22 cellular contexts compared by ENCODE assay signal in genomic region chr9:95311956-95312355, GRCh38.
"Had no signal": no experiment of that assay in that cellular context is flagged by ENCODE, and none has a peak within 500 bp of the region (broad histone marks: within the 10 kb centered on the region; RNA-seq: fewer than 3 reads in every experiment).

No MANE protein-coding gene starts in this region.

- H3K27me3 ChIP-seq: colonic mucosa, esophagus muscularis mucosa, gastrocnemius medialis, right lobe of liver had no signal

- H3K27me3 Mint-ChIP-seq: type B pancreatic cell had no signal

- H3K36me3 ChIP-seq: colonic mucosa, esophagus muscularis mucosa, gastrocnemius medialis, left ventricle myocardium inferior, right lobe of liver, thoracic aorta had no signal

- H3K36me3 Mint-ChIP-seq: stimulated activated naive B cell treated with anti-CD40 and anti-IgM and Interleukin-4, amounts not matched to agents 10 μg/mL and 1 μg/mL and 100 μg/mL, for 72 hours; type B pancreatic cell had no signal

- H3K4me3 ChIP-seq: colonic mucosa, thoracic aorta had no signal

- ATAC-seq: activated T-cell treated with anti-CD3 and anti-CD28 coated beads, Interleukin-2, amount 50 U/mL, for 72 hours; gastrocnemius medialis; naive thymus-derived CD4-positive, alpha-beta T cell; right lobe of liver; stimulated activated naive B cell treated with anti-CD40 and anti-IgM and Interleukin-4, amounts not matched to agents 10 μg/mL and 1 μg/mL and 100 μg/mL, for 72 hours had no signal

- H3K27ac Mint-ChIP-seq: activated naive CD4-positive, alpha-beta T cell treated with anti-CD3 and anti-CD28 coated beads for 36 hours; activated naive CD8-positive, alpha-beta T cell treated with anti-CD3 and anti-CD28 coated beads, Interleukin-2, amount 10 ng/mL, durations not matched to agents 7 days and 5 days; activated T-cell treated with anti-CD3 and anti-CD28 coated beads, Interleukin-2, amount 50 U/mL, for 72 hours; naive thymus-derived CD4-positive, alpha-beta T cell; stimulated activated naive B cell treated with anti-CD40 and anti-IgM and Interleukin-4, amounts not matched to agents 10 μg/mL and 1 μg/mL and 100 μg/mL, for 72 hours; type B pancreatic cell had no signal

- H3K9me3 Mint-ChIP-seq: activated naive CD4-positive, alpha-beta T cell treated with anti-CD3 and anti-CD28 coated beads for 36 hours; activated naive CD8-positive, alpha-beta T cell treated with anti-CD3 and anti-CD28 coated beads, Interleukin-2, amount 10 ng/mL, durations not matched to agents 7 days and 5 days; activated T-cell treated with anti-CD3 and anti-CD28 coated beads, Interleukin-2, amount 50 U/mL, for 72 hours; naive thymus-derived CD4-positive, alpha-beta T cell; neural crest cell; stimulated activated naive B cell treated with anti-CD40 and anti-IgM and Interleukin-4, amounts not matched to agents 10 μg/mL and 1 μg/mL and 100 μg/mL, for 72 hours; type B pancreatic cell had no signal

- H3K27ac ChIP-seq: colonic mucosa, esophagus muscularis mucosa, gastrocnemius medialis, left ventricle myocardium inferior, right lobe of liver, skin epidermis, thoracic aorta had no signal

- H3K9me3 ChIP-seq: colonic mucosa, esophagus muscularis mucosa, gastrocnemius medialis, left ventricle myocardium inferior, right lobe of liver, thoracic aorta had no signal

- DNase-seq: activated CD4-positive, alpha-beta T cell treated with anti-CD3 and anti-CD28 coated beads for 4 hours; activated CD4-positive, alpha-beta T cell treated with anti-CD3 and anti-CD28 coated beads, Interleukin-2, amount 50 U/mL, for 48 hours; activated CD4-positive, CD25-positive, alpha-beta regulatory T cell; activated effector memory CD4-positive, alpha-beta T cell treated with Interleukin-2 at 50 U/mL for 16 hours; activated naive CD4-positive, alpha-beta T cell treated with anti-CD3 and anti-CD28 coated beads for 36 hours; activated naive CD8-positive, alpha-beta T cell treated with anti-CD3 and anti-CD28 coated beads, Interleukin-2, amount 10 ng/mL, durations not matched to agents 7 days and 5 days; activated T-cell treated with anti-CD3 and anti-CD28 coated beads, Interleukin-2, amount 50 U/mL, for 72 hours; amygdala; colonic mucosa; gastrocnemius medialis; hippocampal formation; left ventricle myocardium inferior; naive thymus-derived CD4-positive, alpha-beta T cell; occipital lobe; right lobe of liver; stimulated activated CD4-positive, alpha-beta T cell treated with anti-CD3 and anti-CD28 coated beads, Interleukin-1b, Interleukin-23, amount 100 ng/mL, for 48 hours; stimulated activated naive B cell treated with anti-CD40 and anti-IgM and Interleukin-4, amounts not matched to agents 10 μg/mL and 1 μg/mL and 100 μg/mL, for 72 hours had no signal

- H3K4me1 ChIP-seq: colonic mucosa had no signal

- H3K4me3 Mint-ChIP-seq: activated naive CD4-positive, alpha-beta T cell treated with anti-CD3 and anti-CD28 coated beads for 36 hours; activated naive CD8-positive, alpha-beta T cell treated with anti-CD3 and anti-CD28 coated beads, Interleukin-2, amount 10 ng/mL, durations not matched to agents 7 days and 5 days had no signal
